24 cellular contexts compared by ENCODE assay signal in genomic region chr20:19761853-19762252, GRCh38. TPM values are rescaled to one million over a fixed set of nuclear protein-coding genes. Genes with fewer than 3 reads are reported as not detected.
DNase-seq lines count a peak whose midpoint lies in the region; ATAC-seq and TF ChIP-seq lines count a peak whose summit lies in the region.
"Had no signal": no experiment of that assay in that cellular context is flagged by ENCODE, and none has a peak within 500 bp of the region (broad histone marks: within the 10 kb centered on the region; RNA-seq: fewer than 3 reads in every experiment).

No MANE protein-coding gene starts in this region.

- no peaks in the 10 kb centered on the region for H3K27me3 ChIP-seq in psoas muscle (ENCODE audit: insufficient read depth in 3 of 3, low read length in 2 of 3)
- H3K27me3 ChIP-seq: right lobe of liver, tibial artery had no signal

- no peaks in the 10 kb centered on the region for H3K9me3 ChIP-seq in psoas muscle
- H3K9me3 ChIP-seq: right lobe of liver, tibial artery had no signal

- DNase-seq in DMS 273 (lab: John Stamatoyannopoulos, UW; ENCODE audit: unreplicated experiment) (peak; percentile 32), DMS 273 treated with DMSO at 0.1 percent for 48 hours (lab: John Stamatoyannopoulos, UW) (no peak), NCI-H128 (lab: John Stamatoyannopoulos, UW; ENCODE audit: unreplicated experiment) (peak; percentile 17), psoas muscle (no peak)
- DNase-seq: activated CD4-positive, alpha-beta T cell treated with anti-CD3 and anti-CD28 coated beads, Interleukin-2, amount 50 U/mL, for 1 hour; activated CD8-positive, alpha-beta memory T cell treated with anti-CD3 and anti-CD28 coated beads, Interleukin-2, amount 50 U/mL, for 48 hours; activated effector memory CD4-positive, alpha-beta T cell treated with Interleukin-2 at 50 U/mL for 16 hours; dorsolateral prefrontal cortex; erythroblast; foreskin melanocyte; GM23248; KBM-7; MV-4-11; occipital lobe; right lobe of liver; Right ventricle myocardium superior; T-cell; tibial artery had no signal

- H3K27me3 Mint-ChIP-seq in brain: no peaks in the 10 kb centered on the region

- peaks cover 60% of the 10 kb centered on the region for H3K4me1 Mint-ChIP-seq in brain

- ATAC-seq in psoas muscle (no peak), GM18858 (IDR thresholded peaks at IDR 0.05; ENCODE audit: unreplicated experiment) (no peak), HG03175 (IDR thresholded peaks at IDR 0.05; ENCODE audit: unreplicated experiment) (no peak)
- no peak for ATAC-seq in activated CD4-positive, CD25-positive, alpha-beta regulatory T cell treated with anti-CD3 and anti-CD28 coated beads, Interleukin-2, amount 50 U/mL, for 24 hours
- ATAC-seq: right lobe of liver, T-cell had no signal

- TF ChIP-seq CTCF in brain (conservative IDR thresholded peaks at IDR 0.05) (no peak), psoas muscle (IDR thresholded peaks at IDR 0.05) (no peak)

- no peaks in the 10 kb centered on the region for H3K9me3 Mint-ChIP-seq in brain
- H3K9me3 Mint-ChIP-seq: T-cell had no signal

- peak overlapping the region in 2 of 5 experiments; percentile 77 to 79 for H3K27ac Mint-ChIP-seq in brain
- H3K27ac Mint-ChIP-seq: B cell, T-cell had no signal

- H3K4me1 ChIP-seq in psoas muscle: peaks cover 31% of the 10 kb centered on the region

- H3K36me3 Mint-ChIP-seq in brain: peaks cover 6% of the 10 kb centered on the region
- H3K36me3 Mint-ChIP-seq: T-cell had no signal

- H3K4me3 ChIP-seq in psoas muscle: no peak overlapping the region
- H3K4me3 ChIP-seq: dorsolateral prefrontal cortex, GM23248, right lobe of liver, tibial artery had no signal

- peak overlapping the region; percentile 2 for H3K27ac ChIP-seq in psoas muscle
- H3K27ac ChIP-seq: 22Rv1, GM23248, right lobe of liver had no signal

- peaks cover 0 to 6% of the 10 kb centered on the region in 2 donors for H3K36me3 ChIP-seq in psoas muscle (ENCODE audit: insufficient read depth in 1 of 2, low read depth in 1 of 2)
- H3K36me3 ChIP-seq: right lobe of liver, tibial artery had no signal

- peak overlapping the region in 3 of 5 experiments; percentile 11 to 71 (median 22) for H3K4me3 Mint-ChIP-seq in brain
- H3K4me3 Mint-ChIP-seq: B cell, T-cell had no signal

- WGBS in psoas muscle, 3 donors: 46 to 57% (median 48%) methylated on average over 2 of the region's 2 CpGs

- intact Hi-C loops in psoas muscle (cut with DNase I): no loop called here

RNA-seq across cellular contexts. Expression of gene RIN2, which starts 3.8 kb away (rescaled TPM):
- 13.4 TPM for polyA plus RNA-seq in brain (ENCODE audit: insufficient read depth, low read depth, low replicate concordance)
- 10 to 100 TPM; 18.9 to 33.4 (median 25.1) TPM for total RNA-seq in psoas muscle
- polyA plus RNA-seq in psoas muscle: 1 to 10 TPM; 4.4 to 9.6 (median 5.5) TPM

Comparison
In these comparisons a context has a peak if more than half of its experiments do, and no peak if none do; other contexts are left out.
1. DNase-seq: peak in DMS 273 (single experiment) and NCI-H128 (single experiment); none in DMS 273 treated with DMSO at 0.1 percent for 48 hours (single experiment) and psoas muscle (0 of 2).